1 cellular context compared by ENCODE assay signal in genomic region chr20:31723282-31724078, GRCh38.
TF ChIP-seq lines count a peak whose summit lies in the region.

No MANE protein-coding gene starts in this region.

TF ChIP-seq in IMR-90, 13 proteins besides CTCF, POLR2A, EP300 and RAD21 (continued from another document):
- TF ChIP-seq USF2 (IDR thresholded peaks at IDR 0.05; ENCODE audit: low read depth, low read length) (no peak), RCOR1 (IDR thresholded peaks at IDR 0.05; ENCODE audit: insufficient replicate concordance, low read length) (peak; percentile 71), FOS (IDR thresholded peaks at IDR 0.05; ENCODE audit: low read depth, low read length) (peak; percentile 54), MXI1 (IDR thresholded peaks at IDR 0.05; ENCODE audit: borderline replicate concordance, low read depth, low read length) (peak; percentile 56; the same call in 1 of the 2 replicates), BHLHE40 (IDR thresholded peaks at IDR 0.05; ENCODE audit: low read depth, low read length) (no peak)
